8 cellular contexts compared by ENCODE assay signal in genomic region chr4:121869841-121870822, GRCh38. TPM values are rescaled to one million over a fixed set of nuclear protein-coding genes. Genes with fewer than 3 reads are reported as not detected.
DNase-seq lines count a peak whose midpoint lies in the region; TF ChIP-seq lines count a peak whose summit lies in the region.

Gene BBS7 (minus strand): TSS chr4:121870474. CDS start chr4:121870313, 161 bp downstream.

- H3K36me3 Mint-ChIP-seq in H9 (ENCODE audit: insufficient read depth in 1 of 3, low read depth in 3 of 3) = peaks cover 17 to 22% (median 21%) of the 10 kb centered on the region in 3 experiments
- H3K36me3 Mint-ChIP-seq in nephron (ENCODE audit: low read depth) = peaks cover 30% of the 10 kb centered on the region
- peaks cover 20% of the 10 kb centered on the region for H3K36me3 Mint-ChIP-seq in stimulated activated naive CD8-positive, alpha-beta T cell treated with anti-CD3 and anti-CD28 coated beads, Interleukin-15, Interleukin-2, amounts not matched to agents 100 ng/mL and 50 ng/mL, for 24 hours (ENCODE audit: low read depth)

- no peaks in the 10 kb centered on the region for H3K36me3 ChIP-seq in MM.1S (replicated peaks; ENCODE audit: insufficient read depth, low read length)

- H3K23me2 ChIP-seq in H9 (ENCODE audit: insufficient read length, low read depth, low read length, poor library complexity, severe bottlenecking) = peaks cover 3% of the 10 kb centered on the region

- H2BK12ac ChIP-seq in H9 (ENCODE audit: insufficient read length, low read depth, low read length) = no peak within 1 kb of the TSS

- no CpG with 5 or more reads among the region's 58 CpGs for WGBS in H9 (ENCODE audit: extremely low coverage, insufficient read length, low lambda C conversion rate)

- no peak within 1 kb of the TSS for H4K5ac ChIP-seq in H9 (ENCODE audit: insufficient read length, low read depth, low read length)

- peak within 1 kb of the TSS; percentile 93 to 94 for H3K4me3 Mint-ChIP-seq in H9
- peak within 1 kb of the TSS; percentile 95 to 99 (median 99) for H3K4me3 Mint-ChIP-seq in nephron
- peak within 1 kb of the TSS; percentile 96 for H3K4me3 Mint-ChIP-seq in stimulated activated naive CD8-positive, alpha-beta T cell treated with anti-CD3 and anti-CD28 coated beads, Interleukin-15, Interleukin-2, amounts not matched to agents 100 ng/mL and 50 ng/mL, for 24 hours

- H3K27ac Mint-ChIP-seq in H9 (peak within 1 kb of the TSS; percentile 95 to 98 (median 96)), nephron (peak within 1 kb of the TSS; percentile 58 to 87 (median 79))
- peak within 1 kb of the TSS; percentile 85 for H3K27ac Mint-ChIP-seq in stimulated activated naive CD8-positive, alpha-beta T cell treated with anti-CD3 and anti-CD28 coated beads, Interleukin-15, Interleukin-2, amounts not matched to agents 100 ng/mL and 50 ng/mL, for 24 hours

- H3K27me3 ChIP-seq in H9 (ENCODE audit: insufficient read depth, low read length) (no peaks in the 10 kb centered on the region), MM.1S (replicated peaks; ENCODE audit: insufficient read depth, low read length) (no peaks in the 10 kb centered on the region)

- H2BK15ac ChIP-seq in H9 (ENCODE audit: low read depth, low read length) = no peak within 1 kb of the TSS

- peak; percentile 96 for DNase-seq in ELR (ENCODE audit: low read depth)
- peak; percentile 99 for DNase-seq in H9
- peak; percentile 97 for DNase-seq in MM.1S
- peak; percentile 76 for DNase-seq in SIG-M5 (lab: John Stamatoyannopoulos, UW)
- DNase-seq in activated gamma-delta T cell (lab: John Stamatoyannopoulos, UW) = peak; percentile 69
- DNase-seq in fibroblast of the aortic adventitia (ENCODE audit: low read depth) = peak; percentile 93

- peaks cover 11% of the 10 kb centered on the region for H3F3A ChIP-seq in MM.1S (ENCODE audit: insufficient read depth, low read length)

- H2BK20ac ChIP-seq in H9 (ENCODE audit: low read depth, low read length, poor library complexity, severe bottlenecking) = no peak within 1 kb of the TSS

- H3K4me1 ChIP-seq in H9 (ENCODE audit: insufficient read depth, low read length) = no peaks in the 10 kb centered on the region
- peaks cover 12% of the 10 kb centered on the region for H3K4me1 ChIP-seq in MM.1S (ENCODE audit: low read length)

- H3K9me3 ChIP-seq in H9 (ENCODE audit: control insufficient read depth, low read depth, low read length) (no peaks in the 10 kb centered on the region), MM.1S (replicated peaks; ENCODE audit: insufficient read depth, low read length) (no peaks in the 10 kb centered on the region)

- H3K79me1 ChIP-seq in H9 (ENCODE audit: insufficient read depth, low read depth, low read length, poor library complexity, severe bottlenecking) = no peaks in the 10 kb centered on the region

- H3K4me1 Mint-ChIP-seq in H9 (peaks cover 5 to 6% of the 10 kb centered on the region in 2 experiments), nephron (peaks cover 6% of the 10 kb centered on the region)
- peaks cover 24% of the 10 kb centered on the region for H3K4me1 Mint-ChIP-seq in stimulated activated naive CD8-positive, alpha-beta T cell treated with anti-CD3 and anti-CD28 coated beads, Interleukin-15, Interleukin-2, amounts not matched to agents 100 ng/mL and 50 ng/mL, for 24 hours (ENCODE audit: low read depth)

- H2AFZ ChIP-seq in H9 (ENCODE audit: low read length) = peak within 1 kb of the TSS; percentile 48
- peak within 1 kb of the TSS; percentile 93 for H2AFZ ChIP-seq in MM.1S (ENCODE audit: low read length)

- H3K4me3 ChIP-seq in MM.1S (ENCODE audit: low read length) = peak within 1 kb of the TSS; percentile 89
- H3K4me3 ChIP-seq in fibroblast of the aortic adventitia (ENCODE audit: low read depth, low read length) = peak within 1 kb of the TSS; percentile 89

- no peak within 1 kb of the TSS for H4K8ac ChIP-seq in H9 (replicated peaks; ENCODE audit: insufficient read length, low read depth, low read length)

- no peak within 1 kb of the TSS for H2AK5ac ChIP-seq in H9 (ENCODE audit: insufficient read length, low read length)

- H3T11ph ChIP-seq in H9 (ENCODE audit: low read length) = no peak within 1 kb of the TSS

- peak within 1 kb of the TSS; percentile 67 for H3K4me2 ChIP-seq in H9 (ENCODE audit: insufficient read depth, insufficient read length, low read length)
- peak within 1 kb of the TSS; percentile 54 for H3K4me2 ChIP-seq in MM.1S (ENCODE audit: low read depth, low read length)

- no peak within 1 kb of the TSS for H2BK5ac ChIP-seq in H9 (ENCODE audit: insufficient read length, low read length)

- H3K56ac ChIP-seq in H9 (ENCODE audit: insufficient read length, low read depth, low read length) = no peak within 1 kb of the TSS

- H3K18ac ChIP-seq in H9 (ENCODE audit: insufficient read length, low read depth, low read length) = peak within 1 kb of the TSS; percentile 50

- H3K9ac ChIP-seq in H9 (ENCODE audit: extremely low read depth, insufficient read length, low read length) (peak within 1 kb of the TSS; percentile 71), MM.1S (ENCODE audit: low read length) (peak within 1 kb of the TSS; percentile 78)

- H3K9me3 Mint-ChIP-seq in H9 = no peaks in the 10 kb centered on the region
- peaks cover 2% of the 10 kb centered on the region for H3K9me3 Mint-ChIP-seq in nephron
- H3K9me3 Mint-ChIP-seq in stimulated activated naive CD8-positive, alpha-beta T cell treated with anti-CD3 and anti-CD28 coated beads, Interleukin-15, Interleukin-2, amounts not matched to agents 100 ng/mL and 50 ng/mL, for 24 hours = no peaks in the 10 kb centered on the region

- H4K20me1 ChIP-seq in H9 (ENCODE audit: control insufficient read depth, insufficient read depth, insufficient read length) (no peaks in the 10 kb centered on the region), MM.1S (ENCODE audit: insufficient read depth, low read length) (no peaks in the 10 kb centered on the region)

- H3K27me3 Mint-ChIP-seq in H9 (ENCODE audit: low read depth) (peaks cover 3% of the 10 kb centered on the region; the same call in 1 of the 2 replicates), nephron (ENCODE audit: low read depth) (no peaks in the 10 kb centered on the region)
- H3K27me3 Mint-ChIP-seq in stimulated activated naive CD8-positive, alpha-beta T cell treated with anti-CD3 and anti-CD28 coated beads, Interleukin-15, Interleukin-2, amounts not matched to agents 100 ng/mL and 50 ng/mL, for 24 hours = peaks cover 29% of the 10 kb centered on the region

- H3K79me2 ChIP-seq in H9 (ENCODE audit: insufficient read depth, low read length) (no peaks in the 10 kb centered on the region), MM.1S (ENCODE audit: low read length) (no peaks in the 10 kb centered on the region)

- H3K4ac ChIP-seq in H9 (ENCODE audit: low read depth, low read length) = no peak within 1 kb of the TSS

- TF ChIP-seq CTCF in H9 (conservative IDR thresholded peaks at IDR 0.05) (no peak), MM.1S (IDR thresholded peaks at IDR 0.05; ENCODE audit: low read length) (no peak), fibroblast of the aortic adventitia (IDR thresholded peaks at IDR 0.05; ENCODE audit: insufficient read depth, low read length) (no peak), nephron (IDR thresholded peaks at IDR 0.05; ENCODE audit: unreplicated experiment in 3 of 3) (no peak)

- H3K27ac ChIP-seq in H9 (ENCODE audit: insufficient read length, low read depth, low read length) = no peak within 1 kb of the TSS
- peak within 1 kb of the TSS; percentile 60; the same call in 1 of the 2 replicates for H3K27ac ChIP-seq in MM.1S (ENCODE audit: low read length)

- H3K14ac ChIP-seq in H9 (ENCODE audit: insufficient read depth, low read length) = peak within 1 kb of the TSS; percentile 72

- no peak within 1 kb of the TSS for H2BK120ac ChIP-seq in H9 (ENCODE audit: low read depth, low read length, poor library complexity, severe bottlenecking)

- no peak within 1 kb of the TSS for H3K23ac ChIP-seq in H9 (ENCODE audit: insufficient read length, low read depth, low read length)

- no peaks in the 10 kb centered on the region for H3K9me2 ChIP-seq in MM.1S (replicated peaks; ENCODE audit: insufficient read depth, low read length)

- H4K91ac ChIP-seq in H9 (ENCODE audit: insufficient read length, low read depth, low read length) = no peak within 1 kb of the TSS

RNA-seq across cellular contexts. Expression of gene BBS7, which starts in this region (rescaled TPM):
- total RNA-seq in H9 (2021) (26.2 and 28.5 TPM in 2 replicates), fibroblast of the aortic adventitia (ENCODE audit: low replicate concordance) (17.8 and 24.3 TPM in 2 replicates)
